Comparison of ENCODE assay signal across 8 cellular contexts in the genomic region with DNA sequence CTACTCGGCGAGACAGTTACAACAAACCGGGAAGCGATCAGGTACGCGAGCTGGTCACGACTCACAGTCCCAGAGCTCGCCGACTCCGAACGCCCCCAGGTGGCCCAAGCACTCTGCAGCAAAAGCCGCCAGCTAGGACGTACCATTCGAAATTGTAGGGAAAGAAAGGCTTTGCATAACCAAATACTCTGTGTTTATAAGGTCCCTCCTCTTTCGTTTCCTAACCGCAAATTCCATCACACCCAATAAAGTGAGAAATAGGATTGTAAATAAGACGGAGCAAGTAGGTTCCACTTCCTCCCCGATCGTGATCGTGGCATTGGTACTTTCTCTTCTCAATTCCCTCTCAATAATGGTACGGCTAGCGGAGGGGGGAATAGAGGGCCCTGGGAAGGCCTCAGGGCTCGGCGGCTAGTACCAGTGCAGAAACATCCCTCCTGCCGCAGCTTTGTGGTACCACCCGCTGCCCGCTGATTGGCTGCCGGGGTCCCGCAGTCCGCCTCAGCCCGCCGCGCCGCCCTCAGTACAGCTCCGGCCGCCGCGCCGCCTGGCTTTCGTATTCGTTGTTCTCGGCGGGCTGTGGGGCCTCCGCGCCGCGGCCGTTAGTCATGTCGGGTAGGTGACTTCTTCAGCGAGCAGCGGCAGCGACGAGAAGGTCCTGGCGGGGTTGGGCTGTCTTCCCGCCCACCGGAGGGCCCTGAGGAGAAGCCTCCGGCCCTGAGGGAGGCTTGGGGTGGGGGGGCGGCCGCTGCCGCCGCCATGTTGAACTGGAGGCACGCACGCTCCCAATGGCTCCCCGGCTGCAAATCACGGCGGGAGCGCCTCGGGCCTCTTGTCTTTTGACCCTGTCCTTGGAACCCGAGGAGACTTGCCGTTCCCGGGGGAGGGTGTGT. TPM values are rescaled to one million over a fixed set of nuclear protein-coding genes. Genes with fewer than 3 reads are reported as not detected.
DNase-seq lines count a peak whose midpoint lies in the region; TF ChIP-seq lines count a peak whose summit lies in the region.

A gene (plus strand): TSS at position 523 of the 893 bp plus-strand sequence. CDS start 86 bp downstream, at position 609.

- no peaks in the 10 kb centered on the region for H3K27me3 ChIP-seq in MM.1S (replicated peaks; ENCODE audit: insufficient read depth, low read length)
- no peaks in the 10 kb centered on the region for H3K27me3 ChIP-seq in neural progenitor cell

- H3K9me3 Mint-ChIP-seq in neural progenitor cell, result no peaks in the 10 kb centered on the region

- H3K4me3 ChIP-seq in MM.1S (ENCODE audit: low read length), result peak within 1 kb of the TSS; percentile 97
- H3K4me3 ChIP-seq in foreskin fibroblast (ENCODE audit: low read depth in 1 of 2, low read length in 2 of 2), result peak within 1 kb of the TSS; percentile 88 to 99
- peak within 1 kb of the TSS; percentile 93 for H3K4me3 ChIP-seq in neural progenitor cell

- TF ChIP-seq CTCF in MM.1S (IDR thresholded peaks at IDR 0.05; ENCODE audit: low read length), result peak; percentile 83
- peak; percentile 76 for TF ChIP-seq CTCF in foreskin fibroblast (IDR thresholded peaks at IDR 0.05; ENCODE audit: low read depth, low read length)
- peak; percentile 76 for TF ChIP-seq CTCF in neural progenitor cell (IDR thresholded peaks at IDR 0.05)

- H3K27ac Mint-ChIP-seq in neural progenitor cell, result peak within 1 kb of the TSS; percentile 100

- H3K27me3 Mint-ChIP-seq in neural progenitor cell (ENCODE audit: insufficient read depth, low read depth), result peaks cover 9% of the 10 kb centered on the region

- H3K9ac ChIP-seq in MM.1S (ENCODE audit: low read length) (peak within 1 kb of the TSS; percentile 94), neural progenitor cell (peak within 1 kb of the TSS; percentile 94)

- peaks cover 6% of the 10 kb centered on the region for H3K36me3 Mint-ChIP-seq in neural progenitor cell

- H4K20me1 ChIP-seq in MM.1S (ENCODE audit: insufficient read depth, low read length), result peaks cover 15% of the 10 kb centered on the region; the same call in 1 of the 2 replicates
- H4K20me1 ChIP-seq in neural progenitor cell (ENCODE audit: low read depth), result peaks cover 45% of the 10 kb centered on the region

- DNase-seq in GF-D8 (lab: John Stamatoyannopoulos, UW) (peak; percentile 79), HCEC 1CT (peak; percentile 99), MM.1S (peak; percentile 97), SIG-M5 (lab: John Stamatoyannopoulos, UW) (peak; percentile 99), activated gamma-delta T cell treated with Interleukin-2 at 50 U/mL for 16 hours (peak; percentile 95), foreskin fibroblast (peak; percentile 99), neural progenitor cell (ENCODE audit: low spot score) (peak; percentile 98), stromal cell of bone marrow (ENCODE audit: low read depth) (peak; percentile 99)

- H3K36me3 ChIP-seq in MM.1S (replicated peaks; ENCODE audit: insufficient read depth, low read length), result no peaks in the 10 kb centered on the region
- H3K36me3 ChIP-seq in neural progenitor cell, result peaks cover 3% of the 10 kb centered on the region

- H3F3A ChIP-seq in MM.1S (ENCODE audit: insufficient read depth, low read length) (0 out of 2 replicates have a peak, but pooled peaks cover 3% of the 10 kb centered on the region), neural progenitor cell (ENCODE audit: low read depth) (peaks cover 8% of the 10 kb centered on the region)

- H2AFZ ChIP-seq in MM.1S (ENCODE audit: low read length) (peak within 1 kb of the TSS; percentile 39), neural progenitor cell (replicated peaks) (peak within 1 kb of the TSS; percentile 89)

- peak within 1 kb of the TSS; percentile 80 for H3K4me2 ChIP-seq in MM.1S (ENCODE audit: low read depth, low read length)
- peak within 1 kb of the TSS; percentile 95 for H3K4me2 ChIP-seq in neural progenitor cell

- H3K79me2 ChIP-seq in MM.1S (ENCODE audit: low read length) (peaks cover 50% of the 10 kb centered on the region), neural progenitor cell (ENCODE audit: low read depth) (peaks cover 50% of the 10 kb centered on the region)

- H3K9me3 ChIP-seq in MM.1S (replicated peaks; ENCODE audit: insufficient read depth, low read length), result no peaks in the 10 kb centered on the region
- no peaks in the 10 kb centered on the region for H3K9me3 ChIP-seq in neural progenitor cell (ENCODE audit: low read depth)

- H3K4me1 ChIP-seq in MM.1S (ENCODE audit: low read length) (peaks cover 14% of the 10 kb centered on the region), neural progenitor cell (peaks cover 18% of the 10 kb centered on the region)

- peak within 1 kb of the TSS; percentile 97 for H3K4me3 Mint-ChIP-seq in neural progenitor cell

- no peaks in the 10 kb centered on the region for H3K9me2 ChIP-seq in MM.1S (replicated peaks; ENCODE audit: insufficient read depth, low read length)

- H3K27ac ChIP-seq in MM.1S (ENCODE audit: low read length) (peak within 1 kb of the TSS; percentile 81), neural progenitor cell (peak within 1 kb of the TSS; percentile 93)

- H3K4me1 Mint-ChIP-seq in neural progenitor cell, result peaks cover 39% of the 10 kb centered on the region

RNA-seq across cellular contexts. Expression of the gene that starts here (rescaled TPM):
- total RNA-seq in neural progenitor cell (ENCODE audit: low replicate concordance), result 84.8 and 90.1 TPM in 2 replicates

Comparison
In these comparisons a context has a peak if more than half of its experiments do, and no peak if none do; other contexts are left out.
1. Peak in every context shown above with its lines: DNase-seq, H3K4me3 ChIP-seq and H3K27ac ChIP-seq.